1 cellular context compared by ENCODE assay signal in the genomic region with DNA sequence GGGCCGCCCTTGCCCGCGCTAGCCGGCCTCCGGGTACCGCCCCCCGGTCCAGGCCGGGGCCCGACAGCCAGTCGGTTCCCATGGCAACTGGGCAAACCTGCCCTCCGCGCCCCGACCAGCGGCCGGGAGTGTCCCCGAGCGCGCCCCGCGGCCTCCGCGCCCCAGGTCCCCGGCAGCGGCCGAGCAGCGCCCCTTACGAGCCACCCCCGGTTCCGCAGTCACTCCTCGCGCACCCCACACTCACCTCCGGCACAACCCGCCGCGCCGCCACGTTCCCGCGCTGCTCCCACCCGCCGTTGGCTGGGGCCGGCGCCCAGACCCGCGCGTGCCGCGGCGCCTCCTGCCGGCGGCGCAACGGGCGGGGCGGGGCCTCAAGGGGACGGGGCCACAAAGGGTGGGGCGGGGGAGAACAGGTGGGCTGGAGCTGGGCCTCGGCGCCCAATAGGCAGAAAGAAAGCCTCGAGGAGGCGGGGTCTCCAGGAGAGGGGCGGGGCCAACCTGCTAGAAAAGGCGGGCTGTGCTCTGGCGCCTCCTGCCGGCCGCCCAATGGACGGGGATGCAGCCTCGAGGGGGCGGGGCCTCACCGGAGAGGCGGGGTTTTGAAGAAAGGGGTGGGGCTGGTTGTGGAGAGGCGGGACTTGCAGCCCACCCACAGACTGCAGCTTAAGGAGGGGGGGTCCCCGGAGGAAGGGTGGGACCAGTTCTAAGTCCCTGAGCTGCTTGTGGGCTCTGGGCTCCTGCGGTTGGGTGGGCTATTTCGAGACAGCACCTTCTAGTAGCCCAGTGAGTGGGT.
TF ChIP-seq lines count a peak whose summit lies in the region.

A gene with protein sequence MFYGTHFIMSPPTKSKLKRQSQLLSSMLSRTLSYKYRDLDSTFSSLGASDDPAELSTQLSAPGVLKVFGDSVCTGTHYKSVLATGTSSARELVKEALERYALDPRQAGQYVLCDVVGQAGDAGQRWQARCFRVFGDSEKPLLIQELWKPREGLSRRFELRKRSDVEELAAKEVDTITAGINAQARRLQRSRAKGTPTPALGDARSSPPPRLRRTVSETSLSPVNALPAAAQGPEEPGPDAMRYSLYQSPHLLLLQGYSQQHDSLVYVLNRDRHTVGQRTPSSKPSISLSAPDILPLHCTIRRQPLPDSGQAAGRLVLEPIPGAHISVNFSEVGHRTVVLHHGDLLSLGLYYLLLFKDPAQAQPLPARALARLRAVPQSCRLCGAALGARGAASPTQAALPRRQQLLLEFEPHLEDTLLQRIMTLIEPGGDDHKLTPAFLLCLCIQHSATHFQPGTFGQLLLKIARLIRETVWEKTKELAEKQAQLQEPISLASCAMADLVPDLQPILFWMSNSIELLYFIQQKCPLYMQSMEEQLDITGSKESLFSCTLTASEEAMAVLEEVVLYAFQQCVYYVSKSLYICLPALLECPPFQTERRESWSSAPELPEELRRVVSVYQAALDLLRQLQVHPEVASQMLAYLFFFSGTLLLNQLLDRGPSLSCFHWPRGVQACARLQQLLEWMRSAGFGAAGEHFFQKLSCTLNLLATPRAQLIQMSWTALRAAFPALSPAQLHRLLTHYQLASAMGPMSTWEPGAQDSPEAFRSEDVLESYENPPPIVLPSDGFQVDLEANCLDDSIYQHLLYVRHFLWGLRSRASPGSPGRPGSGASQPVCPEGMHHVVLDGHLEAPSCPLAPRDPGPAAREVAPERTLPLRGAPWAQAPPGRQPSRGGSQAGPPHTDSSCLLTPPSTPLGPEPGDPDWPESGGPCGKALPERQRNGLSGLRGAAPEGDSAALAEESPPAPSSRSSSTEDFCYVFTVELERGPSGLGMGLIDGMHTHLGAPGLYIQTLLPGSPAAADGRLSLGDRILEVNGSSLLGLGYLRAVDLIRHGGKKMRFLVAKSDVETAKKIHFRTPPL (minus strand): TSS at position 365 of the 793 bp plus-strand sequence. CDS start 5,577 bp downstream, outside the sequence.

TF ChIP-seq in K562, 482 proteins besides CTCF, POLR2A, EP300 and RAD21 (continued from another document and continues in another):
- TF ChIP-seq, protein P1, sequence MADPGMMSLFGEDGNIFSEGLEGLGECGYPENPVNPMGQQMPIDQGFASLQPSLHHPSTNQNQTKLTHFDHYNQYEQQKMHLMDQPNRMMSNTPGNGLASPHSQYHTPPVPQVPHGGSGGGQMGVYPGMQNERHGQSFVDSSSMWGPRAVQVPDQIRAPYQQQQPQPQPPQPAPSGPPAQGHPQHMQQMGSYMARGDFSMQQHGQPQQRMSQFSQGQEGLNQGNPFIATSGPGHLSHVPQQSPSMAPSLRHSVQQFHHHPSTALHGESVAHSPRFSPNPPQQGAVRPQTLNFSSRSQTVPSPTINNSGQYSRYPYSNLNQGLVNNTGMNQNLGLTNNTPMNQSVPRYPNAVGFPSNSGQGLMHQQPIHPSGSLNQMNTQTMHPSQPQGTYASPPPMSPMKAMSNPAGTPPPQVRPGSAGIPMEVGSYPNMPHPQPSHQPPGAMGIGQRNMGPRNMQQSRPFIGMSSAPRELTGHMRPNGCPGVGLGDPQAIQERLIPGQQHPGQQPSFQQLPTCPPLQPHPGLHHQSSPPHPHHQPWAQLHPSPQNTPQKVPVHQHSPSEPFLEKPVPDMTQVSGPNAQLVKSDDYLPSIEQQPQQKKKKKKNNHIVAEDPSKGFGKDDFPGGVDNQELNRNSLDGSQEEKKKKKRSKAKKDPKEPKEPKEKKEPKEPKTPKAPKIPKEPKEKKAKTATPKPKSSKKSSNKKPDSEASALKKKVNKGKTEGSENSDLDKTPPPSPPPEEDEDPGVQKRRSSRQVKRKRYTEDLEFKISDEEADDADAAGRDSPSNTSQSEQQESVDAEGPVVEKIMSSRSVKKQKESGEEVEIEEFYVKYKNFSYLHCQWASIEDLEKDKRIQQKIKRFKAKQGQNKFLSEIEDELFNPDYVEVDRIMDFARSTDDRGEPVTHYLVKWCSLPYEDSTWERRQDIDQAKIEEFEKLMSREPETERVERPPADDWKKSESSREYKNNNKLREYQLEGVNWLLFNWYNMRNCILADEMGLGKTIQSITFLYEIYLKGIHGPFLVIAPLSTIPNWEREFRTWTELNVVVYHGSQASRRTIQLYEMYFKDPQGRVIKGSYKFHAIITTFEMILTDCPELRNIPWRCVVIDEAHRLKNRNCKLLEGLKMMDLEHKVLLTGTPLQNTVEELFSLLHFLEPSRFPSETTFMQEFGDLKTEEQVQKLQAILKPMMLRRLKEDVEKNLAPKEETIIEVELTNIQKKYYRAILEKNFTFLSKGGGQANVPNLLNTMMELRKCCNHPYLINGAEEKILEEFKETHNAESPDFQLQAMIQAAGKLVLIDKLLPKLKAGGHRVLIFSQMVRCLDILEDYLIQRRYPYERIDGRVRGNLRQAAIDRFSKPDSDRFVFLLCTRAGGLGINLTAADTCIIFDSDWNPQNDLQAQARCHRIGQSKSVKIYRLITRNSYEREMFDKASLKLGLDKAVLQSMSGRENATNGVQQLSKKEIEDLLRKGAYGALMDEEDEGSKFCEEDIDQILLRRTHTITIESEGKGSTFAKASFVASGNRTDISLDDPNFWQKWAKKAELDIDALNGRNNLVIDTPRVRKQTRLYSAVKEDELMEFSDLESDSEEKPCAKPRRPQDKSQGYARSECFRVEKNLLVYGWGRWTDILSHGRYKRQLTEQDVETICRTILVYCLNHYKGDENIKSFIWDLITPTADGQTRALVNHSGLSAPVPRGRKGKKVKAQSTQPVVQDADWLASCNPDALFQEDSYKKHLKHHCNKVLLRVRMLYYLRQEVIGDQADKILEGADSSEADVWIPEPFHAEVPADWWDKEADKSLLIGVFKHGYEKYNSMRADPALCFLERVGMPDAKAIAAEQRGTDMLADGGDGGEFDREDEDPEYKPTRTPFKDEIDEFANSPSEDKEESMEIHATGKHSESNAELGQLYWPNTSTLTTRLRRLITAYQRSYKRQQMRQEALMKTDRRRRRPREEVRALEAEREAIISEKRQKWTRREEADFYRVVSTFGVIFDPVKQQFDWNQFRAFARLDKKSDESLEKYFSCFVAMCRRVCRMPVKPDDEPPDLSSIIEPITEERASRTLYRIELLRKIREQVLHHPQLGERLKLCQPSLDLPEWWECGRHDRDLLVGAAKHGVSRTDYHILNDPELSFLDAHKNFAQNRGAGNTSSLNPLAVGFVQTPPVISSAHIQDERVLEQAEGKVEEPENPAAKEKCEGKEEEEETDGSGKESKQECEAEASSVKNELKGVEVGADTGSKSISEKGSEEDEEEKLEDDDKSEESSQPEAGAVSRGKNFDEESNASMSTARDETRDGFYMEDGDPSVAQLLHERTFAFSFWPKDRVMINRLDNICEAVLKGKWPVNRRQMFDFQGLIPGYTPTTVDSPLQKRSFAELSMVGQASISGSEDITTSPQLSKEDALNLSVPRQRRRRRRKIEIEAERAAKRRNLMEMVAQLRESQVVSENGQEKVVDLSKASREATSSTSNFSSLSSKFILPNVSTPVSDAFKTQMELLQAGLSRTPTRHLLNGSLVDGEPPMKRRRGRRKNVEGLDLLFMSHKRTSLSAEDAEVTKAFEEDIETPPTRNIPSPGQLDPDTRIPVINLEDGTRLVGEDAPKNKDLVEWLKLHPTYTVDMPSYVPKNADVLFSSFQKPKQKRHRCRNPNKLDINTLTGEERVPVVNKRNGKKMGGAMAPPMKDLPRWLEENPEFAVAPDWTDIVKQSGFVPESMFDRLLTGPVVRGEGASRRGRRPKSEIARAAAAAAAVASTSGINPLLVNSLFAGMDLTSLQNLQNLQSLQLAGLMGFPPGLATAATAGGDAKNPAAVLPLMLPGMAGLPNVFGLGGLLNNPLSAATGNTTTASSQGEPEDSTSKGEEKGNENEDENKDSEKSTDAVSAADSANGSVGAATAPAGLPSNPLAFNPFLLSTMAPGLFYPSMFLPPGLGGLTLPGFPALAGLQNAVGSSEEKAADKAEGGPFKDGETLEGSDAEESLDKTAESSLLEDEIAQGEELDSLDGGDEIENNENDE (IDR thresholded peaks at IDR 0.05; ENCODE audit: low read depth, low read length), result no peak
- TF ChIP-seq CXXC5 (CRISPR knock-in tag; IDR thresholded peaks at IDR 0.05), result peak; percentile 79
- TF ChIP-seq, protein P2, sequence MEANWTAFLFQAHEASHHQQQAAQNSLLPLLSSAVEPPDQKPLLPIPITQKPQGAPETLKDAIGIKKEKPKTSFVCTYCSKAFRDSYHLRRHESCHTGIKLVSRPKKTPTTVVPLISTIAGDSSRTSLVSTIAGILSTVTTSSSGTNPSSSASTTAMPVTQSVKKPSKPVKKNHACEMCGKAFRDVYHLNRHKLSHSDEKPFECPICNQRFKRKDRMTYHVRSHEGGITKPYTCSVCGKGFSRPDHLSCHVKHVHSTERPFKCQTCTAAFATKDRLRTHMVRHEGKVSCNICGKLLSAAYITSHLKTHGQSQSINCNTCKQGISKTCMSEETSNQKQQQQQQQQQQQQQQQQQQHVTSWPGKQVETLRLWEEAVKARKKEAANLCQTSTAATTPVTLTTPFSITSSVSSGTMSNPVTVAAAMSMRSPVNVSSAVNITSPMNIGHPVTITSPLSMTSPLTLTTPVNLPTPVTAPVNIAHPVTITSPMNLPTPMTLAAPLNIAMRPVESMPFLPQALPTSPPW (CRISPR knock-in tag; IDR thresholded peaks at IDR 0.05), result peak; percentile 93
- TF ChIP-seq NEUROD1 (IDR thresholded peaks at IDR 0.05; ENCODE audit: borderline replicate concordance, low read depth, low read length, partially characterized antibody), result no peak
- no peak for TF ChIP-seq KAT8 (IDR thresholded peaks at IDR 0.05; ENCODE audit: low read depth)
- no peak for TF ChIP-seq ETV5 (CRISPR knock-in tag; IDR thresholded peaks at IDR 0.05; ENCODE audit: low read depth)
- TF ChIP-seq ASH1L (IDR thresholded peaks at IDR 0.05; ENCODE audit: borderline replicate concordance, low read depth, partially characterized antibody), result no peak
- no peak for TF ChIP-seq ZNF232 (CRISPR knock-in tag; IDR thresholded peaks at IDR 0.05)
- 0 out of 2 replicates have a peak, but pooled peaks have one; percentile 20 for TF ChIP-seq ESRRA (IDR thresholded peaks at IDR 0.05; ENCODE audit: borderline replicate concordance, low read depth)
- TF ChIP-seq ZNF778 (CRISPR knock-in tag; IDR thresholded peaks at IDR 0.05), result no peak
- no peak for TF ChIP-seq ZNF354B (CRISPR knock-in tag; IDR thresholded peaks at IDR 0.05)
- no peak for TF ChIP-seq JUN (IDR thresholded peaks at IDR 0.05; ENCODE audit: borderline replicate concordance, low read depth, low read length)
- TF ChIP-seq JUN (CRISPR knock-in tag; IDR thresholded peaks at IDR 0.05; ENCODE audit: borderline replicate concordance), result no peak
- no peak for TF ChIP-seq CBX2 (IDR thresholded peaks at IDR 0.05; ENCODE audit: insufficient read depth, low read length, poor library complexity, severe bottlenecking)
- TF ChIP-seq ZNF134 (CRISPR knock-in tag; conservative IDR thresholded peaks at IDR 0.05), result no peak
- no peak for TF ChIP-seq HDAC2 (IDR thresholded peaks at IDR 0.05)
- TF ChIP-seq MAFK (IDR thresholded peaks at IDR 0.05; ENCODE audit: low read length), result no peak
- TF ChIP-seq ARID1B (IDR thresholded peaks at IDR 0.05), result peak; percentile 10; the same call in 1 of the 2 replicates
- TF ChIP-seq, protein P3, sequence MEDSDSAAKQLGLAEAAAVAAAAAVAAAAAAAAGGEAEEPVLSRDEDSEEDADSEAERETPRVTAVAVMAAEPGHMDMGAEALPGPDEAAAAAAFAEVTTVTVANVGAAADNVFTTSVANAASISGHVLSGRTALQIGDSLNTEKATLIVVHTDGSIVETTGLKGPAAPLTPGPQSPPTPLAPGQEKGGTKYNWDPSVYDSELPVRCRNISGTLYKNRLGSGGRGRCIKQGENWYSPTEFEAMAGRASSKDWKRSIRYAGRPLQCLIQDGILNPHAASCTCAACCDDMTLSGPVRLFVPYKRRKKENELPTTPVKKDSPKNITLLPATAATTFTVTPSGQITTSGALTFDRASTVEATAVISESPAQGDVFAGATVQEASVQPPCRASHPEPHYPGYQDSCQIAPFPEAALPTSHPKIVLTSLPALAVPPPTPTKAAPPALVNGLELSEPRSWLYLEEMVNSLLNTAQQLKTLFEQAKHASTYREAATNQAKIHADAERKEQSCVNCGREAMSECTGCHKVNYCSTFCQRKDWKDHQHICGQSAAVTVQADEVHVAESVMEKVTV (CRISPR knock-in tag; IDR thresholded peaks at IDR 0.05), result peak; percentile 24; the same call in 1 of the 2 replicates
- TF ChIP-seq HNRNPH1 (optimal IDR thresholded peaks at IDR 0.05; ENCODE audit: low read depth, low read length), result no peak
- TF ChIP-seq ETV6 (IDR thresholded peaks at IDR 0.05; ENCODE audit: borderline replicate concordance in 1 of 2, low read depth in 2 of 2, low read length in 1 of 2), result no peak
- no peak for TF ChIP-seq ETV6 (CRISPR knock-in tag; IDR thresholded peaks at IDR 0.05; ENCODE audit: borderline replicate concordance)
- TF ChIP-seq, protein P4, sequence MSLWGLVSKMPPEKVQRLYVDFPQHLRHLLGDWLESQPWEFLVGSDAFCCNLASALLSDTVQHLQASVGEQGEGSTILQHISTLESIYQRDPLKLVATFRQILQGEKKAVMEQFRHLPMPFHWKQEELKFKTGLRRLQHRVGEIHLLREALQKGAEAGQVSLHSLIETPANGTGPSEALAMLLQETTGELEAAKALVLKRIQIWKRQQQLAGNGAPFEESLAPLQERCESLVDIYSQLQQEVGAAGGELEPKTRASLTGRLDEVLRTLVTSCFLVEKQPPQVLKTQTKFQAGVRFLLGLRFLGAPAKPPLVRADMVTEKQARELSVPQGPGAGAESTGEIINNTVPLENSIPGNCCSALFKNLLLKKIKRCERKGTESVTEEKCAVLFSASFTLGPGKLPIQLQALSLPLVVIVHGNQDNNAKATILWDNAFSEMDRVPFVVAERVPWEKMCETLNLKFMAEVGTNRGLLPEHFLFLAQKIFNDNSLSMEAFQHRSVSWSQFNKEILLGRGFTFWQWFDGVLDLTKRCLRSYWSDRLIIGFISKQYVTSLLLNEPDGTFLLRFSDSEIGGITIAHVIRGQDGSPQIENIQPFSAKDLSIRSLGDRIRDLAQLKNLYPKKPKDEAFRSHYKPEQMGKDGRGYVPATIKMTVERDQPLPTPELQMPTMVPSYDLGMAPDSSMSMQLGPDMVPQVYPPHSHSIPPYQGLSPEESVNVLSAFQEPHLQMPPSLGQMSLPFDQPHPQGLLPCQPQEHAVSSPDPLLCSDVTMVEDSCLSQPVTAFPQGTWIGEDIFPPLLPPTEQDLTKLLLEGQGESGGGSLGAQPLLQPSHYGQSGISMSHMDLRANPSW (CRISPR knock-in tag; IDR thresholded peaks at IDR 0.05), result no peak
- peak; percentile 54; the same call in 1 of the 2 replicates for TF ChIP-seq SAFB (IDR thresholded peaks at IDR 0.05; ENCODE audit: borderline replicate concordance, low read depth, low read length)
- TF ChIP-seq, protein P5, sequence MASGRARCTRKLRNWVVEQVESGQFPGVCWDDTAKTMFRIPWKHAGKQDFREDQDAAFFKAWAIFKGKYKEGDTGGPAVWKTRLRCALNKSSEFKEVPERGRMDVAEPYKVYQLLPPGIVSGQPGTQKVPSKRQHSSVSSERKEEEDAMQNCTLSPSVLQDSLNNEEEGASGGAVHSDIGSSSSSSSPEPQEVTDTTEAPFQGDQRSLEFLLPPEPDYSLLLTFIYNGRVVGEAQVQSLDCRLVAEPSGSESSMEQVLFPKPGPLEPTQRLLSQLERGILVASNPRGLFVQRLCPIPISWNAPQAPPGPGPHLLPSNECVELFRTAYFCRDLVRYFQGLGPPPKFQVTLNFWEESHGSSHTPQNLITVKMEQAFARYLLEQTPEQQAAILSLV (tag; IDR thresholded peaks at IDR 0.05), result no peak
- no peak for TF ChIP-seq ZNF75A (CRISPR knock-in tag; IDR thresholded peaks at IDR 0.05)
- TF ChIP-seq RBFOX2 (IDR thresholded peaks at IDR 0.05; ENCODE audit: low read depth, low read length), result peak; percentile 71
- no peak for TF ChIP-seq POU5F1 (IDR thresholded peaks at IDR 0.05; ENCODE audit: borderline replicate concordance, low read depth, low read length, partially characterized antibody)
- no peak for TF ChIP-seq ZNF583 (CRISPR knock-in tag; IDR thresholded peaks at IDR 0.05)
- TF ChIP-seq BACH1 (tag; IDR thresholded peaks at IDR 0.05), result no peak
- TF ChIP-seq ZNF165 (CRISPR knock-in tag; IDR thresholded peaks at IDR 0.05; ENCODE audit: borderline replicate concordance), result no peak
- TF ChIP-seq SMC3 (conservative IDR thresholded peaks at IDR 0.05; ENCODE audit: insufficient read depth, low read depth, low read length), result peak; percentile 42
- no peak for TF ChIP-seq ZNF766 (CRISPR knock-in tag; conservative IDR thresholded peaks at IDR 0.05)
